Comparison of ENCODE assay signal across 17 cellular contexts in the genomic region with DNA sequence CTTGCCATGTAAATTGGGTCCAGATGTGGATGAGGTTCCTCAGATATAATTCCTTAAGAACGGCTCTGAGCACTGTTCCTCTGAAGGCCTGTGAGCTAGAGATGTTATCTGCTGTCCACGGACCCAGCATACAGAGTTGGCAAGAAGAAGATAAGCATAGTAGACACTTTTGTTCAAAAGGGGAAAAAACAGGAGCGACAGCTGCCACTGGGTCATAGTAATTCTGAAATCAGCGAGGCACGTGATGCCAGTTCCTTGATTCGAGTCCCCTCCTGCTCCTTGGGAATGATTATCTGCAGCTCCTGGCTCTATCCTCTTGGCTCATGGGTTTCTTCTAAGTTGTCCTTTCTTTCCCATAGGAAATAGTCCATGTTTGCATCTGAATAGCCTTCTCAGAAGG. TPM values are rescaled to one million over a fixed set of nuclear protein-coding genes. Genes with fewer than 3 reads are reported as not detected.
DNase-seq lines count a peak whose midpoint lies in the region; ATAC-seq, FAIRE-seq and TF ChIP-seq lines count a peak whose summit lies in the region.
"Had no signal": no experiment of that assay in that cellular context is flagged by ENCODE, and none has a peak within 500 bp of the region (broad histone marks: within the 10 kb centered on the region; RNA-seq: fewer than 3 reads in every experiment).

No MANE protein-coding gene starts in this region.

- peaks cover 20 to 24% of the 10 kb centered on the region in 2 experiments for H3K4me1 ChIP-seq in K562 (replicated peaks in 1 of 2; ENCODE audit: control insufficient read depth in 2 of 2, insufficient read depth in 2 of 2, low read length in 2 of 2)

- H3K4me1 Mint-ChIP-seq in activated T-cell treated with anti-CD3 and anti-CD28 coated beads, Interleukin-2, amount 50 U/mL, for 24 hours (ENCODE audit: low read depth), result peaks cover 29% of the 10 kb centered on the region
- H3K4me1 Mint-ChIP-seq in activated T-cell treated with anti-CD3 and anti-CD28 coated beads, Interleukin-2, amount 50 U/mL, for 72 hours (ENCODE audit: low read depth), result peaks cover 44% of the 10 kb centered on the region

- CTCF ChIA-PET in K562 (lab: Yijun Ruan, JAX; ENCODE audit: low intra/inter-chr PET ratio), result no interaction called here

- DNase-seq in activated T-cell treated with anti-CD3 and anti-CD28 coated beads, Interleukin-2, amount 50 U/mL, for 24 hours, result peak; percentile 3
- no peak for DNase-seq in activated T-cell treated with anti-CD3 and anti-CD28 coated beads, Interleukin-2, amount 50 U/mL, for 72 hours
- DNase-seq in K562 (ENCODE audit: extremely low read depth in 1 of 4, low spot score in 3 of 4), result peak in 1 of 4 experiments; percentile 35
- DNase-seq in mesenteric fat pad (ENCODE audit: low spot score), result peak; percentile 6
- DNase-seq in posterior vena cava (ENCODE audit: low spot score), result no peak
- DNase-seq: COR-L47, DMS 273 treated with DMSO at 0.1 percent for 48 hours, NCI-H1105, NCI-H2081 treated with DMSO at 0.1 percent for 48 hours, NCI-H446 treated with DMSO at 0.1 percent for 48 hours, NCI-H69, Right ventricle myocardium superior had no signal

- H3K27me3 Mint-ChIP-seq in activated T-cell treated with anti-CD3 and anti-CD28 coated beads, Interleukin-2, amount 50 U/mL, for 24 hours, result no peaks in the 10 kb centered on the region
- H3K27me3 Mint-ChIP-seq in activated T-cell treated with anti-CD3 and anti-CD28 coated beads, Interleukin-2, amount 50 U/mL, for 72 hours (ENCODE audit: low read depth), result no peaks in the 10 kb centered on the region

- H3K9ac ChIP-seq in K562 (ENCODE audit: insufficient read depth in 1 of 2, low read depth in 2 of 2, low read length in 2 of 2), result no peak overlapping the region

- no peak for TF ChIP-seq POLR2A in K562 (conservative IDR thresholded peaks at IDR 0.05)

- H3K4me3 Mint-ChIP-seq in activated T-cell treated with anti-CD3 and anti-CD28 coated beads, Interleukin-2, amount 50 U/mL, for 24 hours, result no peak overlapping the region
- no peak overlapping the region for H3K4me3 Mint-ChIP-seq in activated T-cell treated with anti-CD3 and anti-CD28 coated beads, Interleukin-2, amount 50 U/mL, for 72 hours
- H3K4me3 Mint-ChIP-seq: B cell had no signal

- 10% methylated on average over 6 of the region's 6 CpGs for WGBS in K562 (ENCODE audit: insufficient coverage, low coverage, missing lambda C conversion rate)

- no peak overlapping the region for H3K27ac Mint-ChIP-seq in activated T-cell treated with anti-CD3 and anti-CD28 coated beads, Interleukin-2, amount 50 U/mL, for 24 hours
- H3K27ac Mint-ChIP-seq in activated T-cell treated with anti-CD3 and anti-CD28 coated beads, Interleukin-2, amount 50 U/mL, for 72 hours, result no peak overlapping the region
- H3K27ac Mint-ChIP-seq: B cell had no signal

- H3K79me2 ChIP-seq in K562 (ENCODE audit: control insufficient read depth, insufficient read depth, low read length), result peaks cover 32% of the 10 kb centered on the region

- no peak for TF ChIP-seq RAD21 in K562 (CRISPR knock-in tag; conservative IDR thresholded peaks at IDR 0.05 in 1 of 2, IDR thresholded peaks at IDR 0.05 in 1 of 2)

- POLR2A ChIA-PET in K562 (lab: Yijun Ruan, JAX), result interaction anchor here (0.6 to 1.2 kb wide), 2 partner anchors 43 to 52 kb away, joined by 3 to 5 read pairs; no protein-coding TSS in a partner anchor

- in situ Hi-C loops in K562 (cut with MboI), result no loop called here

- no peaks in the 10 kb centered on the region for H3K27me3 ChIP-seq in K562 (ENCODE audit: control insufficient read depth in 2 of 2, insufficient read depth in 2 of 2, low read length in 2 of 2)

- H3K36me3 Mint-ChIP-seq in activated T-cell treated with anti-CD3 and anti-CD28 coated beads, Interleukin-2, amount 50 U/mL, for 24 hours (ENCODE audit: low read depth), result peaks cover 22% of the 10 kb centered on the region
- H3K36me3 Mint-ChIP-seq in activated T-cell treated with anti-CD3 and anti-CD28 coated beads, Interleukin-2, amount 50 U/mL, for 72 hours (ENCODE audit: insufficient read depth in 2 of 2), result peaks cover 0 to 8% of the 10 kb centered on the region in 2 donors

- H2AFZ ChIP-seq in K562 (ENCODE audit: low read depth, low read length), result peak overlapping the region; percentile 77

- no peak for TF ChIP-seq EP300 in K562 (IDR thresholded peaks at IDR 0.05; ENCODE audit: low read length)

- intact Hi-C loops in K562 (cut with micrococcal nuclease) (no loop called here), posterior vena cava (cut with DNase I) (no loop called here)

- H3K4me3 ChIP-seq in K562, result no peak overlapping the region
- H3K4me3 ChIP-seq: HAP-1 had no signal

- no peaks in the 10 kb centered on the region for H3K9me3 Mint-ChIP-seq in activated T-cell treated with anti-CD3 and anti-CD28 coated beads, Interleukin-2, amount 50 U/mL, for 24 hours
- H3K9me3 Mint-ChIP-seq in activated T-cell treated with anti-CD3 and anti-CD28 coated beads, Interleukin-2, amount 50 U/mL, for 72 hours, result peaks cover 0 to 2% of the 10 kb centered on the region in 2 donors

- no peaks in the 10 kb centered on the region for H3K9me1 ChIP-seq in K562 (ENCODE audit: control insufficient read depth, insufficient read depth, low read length)

- H3K9me3 ChIP-seq in K562 (replicated peaks; ENCODE audit: control insufficient read depth, insufficient read depth, low read depth, low read length), result no peaks in the 10 kb centered on the region
- H3K9me3 ChIP-seq: HAP-1 had no signal

- TF ChIP-seq CTCF in K562 (IDR thresholded peaks at IDR 0.05 in 2 of 3, conservative IDR thresholded peaks at IDR 0.05 in 1 of 3; ENCODE audit: insufficient read depth in 2 of 3, low read depth in 1 of 3, low read length in 3 of 3), result no peak

- peak; percentile 59 for FAIRE-seq in K562 (lab: Jason Lieb, UNC)
- FAIRE-seq: G401.6 had no signal

- no peak overlapping the region; the same call in 2 of the 3 replicates for H3K27ac ChIP-seq in K562 (ENCODE audit: extremely low read depth, low read depth, low read length)

- H3K36me3 ChIP-seq in K562 (ENCODE audit: control insufficient read depth, insufficient read depth, low read length), result peaks cover 5% of the 10 kb centered on the region; the same call in 1 of the 3 replicates
- H3K36me3 ChIP-seq: HAP-1 had no signal

- H4K20me1 ChIP-seq in K562 (replicated peaks; ENCODE audit: control insufficient read depth, insufficient read depth, low read length), result peaks cover 17% of the 10 kb centered on the region

- peak overlapping the region; percentile 52; the same call in 1 of the 2 replicates for H3K4me2 ChIP-seq in K562 (ENCODE audit: insufficient read depth, low read length)

- BruUV-seq in K562 (replicated peaks; lab: Mats Ljungman, UMichigan), result no TSS peak

- ATAC-seq in activated T-cell treated with anti-CD3 and anti-CD28 coated beads, Interleukin-2, amount 50 U/mL, for 72 hours (replicated peaks in 1 of 2), result no peak
- ATAC-seq in K562 (no peak), HG02610 (IDR thresholded peaks at IDR 0.05; ENCODE audit: unreplicated experiment) (no peak), HG03565 (IDR thresholded peaks at IDR 0.05; ENCODE audit: unreplicated experiment) (no peak)

TF ChIP-seq in K562, 482 proteins besides CTCF, POLR2A, EP300 and RAD21 (continues in another document):
- TF ChIP-seq MXI1 (IDR thresholded peaks at IDR 0.05; ENCODE audit: low read depth, low read length), result no peak
- no peak for TF ChIP-seq ZNF583 (CRISPR knock-in tag; IDR thresholded peaks at IDR 0.05)
- no peak for TF ChIP-seq THAP12 (CRISPR knock-in tag; IDR thresholded peaks at IDR 0.05)
- TF ChIP-seq USF1 (CRISPR knock-in tag; IDR thresholded peaks at IDR 0.05), result no peak

RNA-seq across cellular contexts. Expression of gene RAB7A, which starts 2.5 kb away (rescaled TPM):
- 100 to 1,000 TPM; 204 to 206 TPM for total RNA-seq in activated T-cell treated with anti-CD3 and anti-CD28 coated beads, Interleukin-2, amount 50 U/mL, for 72 hours
- 37.7 and 69.3 TPM in 2 replicates for total RNA-seq in K562 (2011; cell fraction: chromatin; rRNA removed; ENCODE audit: low replicate concordance)
- total RNA-seq in K562 (2011; cell fraction: nucleolus; rRNA removed), result 15.8 and 20.3 TPM in 2 replicates
- total RNA-seq in K562 (2011; cell fraction: nucleoplasm; rRNA removed), result 35.5 and 61.5 TPM in 2 replicates
- total RNA-seq in K562 (2014; rRNA removed) (35.7 and 46.8 TPM in 2 replicates), K562 (2014; rRNA removed; fragmentation: Illumina TruSeq; extraction: Trizol) (58.7 and 61.4 TPM in 2 replicates), K562 (2015; rRNA removed; fragmentation: Illumina TruSeq; extraction: Trizol) (72.8 and 74.4 TPM in 2 replicates), K562 (2021) (131 and 140 TPM in 2 replicates), mesenteric fat pad (344 TPM), posterior vena cava (100 to 1,000 TPM; 207 to 216 TPM)
- polyA plus RNA-seq in K562 (2011; rRNA removed) (151 and 204 TPM in 2 replicates), K562 (2014; fragmentation: Illumina TruSeq; extraction: Trizol) (169 and 200 TPM in 2 replicates), K562 (2014; fragmentation: Nextera tagmentation; extraction: Ambion mirVana) (10 to 100 TPM; 30.9 to 36.1 TPM), K562 (2014; rRNA removed) (131 and 138 TPM in 2 replicates)
- polyA plus RNA-seq in K562 (2011; cell fraction: cytosol; rRNA removed), result 130 and 165 TPM in 2 replicates
- polyA plus RNA-seq in K562 (2011; cell fraction: nucleus; rRNA removed), result 24.8 and 31.5 TPM in 2 replicates
- polyA plus RNA-seq in K562 (2012), result 140 and 180 TPM in 2 replicates
- 94.5 and 123 TPM in 2 replicates for polyA minus RNA-seq in K562 (2011; rRNA and poly(A)+ RNA removed)
- polyA minus RNA-seq in K562 (2011; cell fraction: cytosol; rRNA and poly(A)+ RNA removed), result 78.5 and 84.5 TPM in 2 replicates
- polyA minus RNA-seq in K562 (2011; cell fraction: nucleus; rRNA and poly(A)+ RNA removed), result 9.7 and 13.7 TPM in 2 replicates

Comparison
In these comparisons a context has a peak if more than half of its experiments do, and no peak if none do; other contexts are left out.
1. DNase-seq: peak in activated T-cell treated with anti-CD3 and anti-CD28 coated beads, Interleukin-2, amount 50 U/mL, for 24 hours (single experiment) and mesenteric fat pad (single experiment); none in activated T-cell treated with anti-CD3 and anti-CD28 coated beads, Interleukin-2, amount 50 U/mL, for 72 hours (0 of 2) and posterior vena cava (single experiment).